19 cellular contexts compared by ENCODE assay signal in genomic region chr3:14019459-14019858, GRCh38.
DNase-seq lines count a peak whose midpoint lies in the region; TF ChIP-seq lines count a peak whose summit lies in the region.
"Had no signal": no experiment of that assay in that cellular context is flagged by ENCODE, and none has a peak within 500 bp of the region (broad histone marks: within the 10 kb centered on the region; RNA-seq: fewer than 3 reads in every experiment).

No MANE protein-coding gene starts in this region.

- H3K27ac ChIP-seq in esophagus (ENCODE audit: low read depth in 2 of 2, low read length in 1 of 2) = peak overlapping the region; percentile 25 to 45
- H3K27ac ChIP-seq in smooth muscle cell (ENCODE audit: low read depth) = peak overlapping the region; percentile 13
- H3K27ac ChIP-seq: RWPE1 had no signal

- H3K27ac Mint-ChIP-seq in type B pancreatic cell = no peak overlapping the region

- H3K36me3 Mint-ChIP-seq in type B pancreatic cell = no peaks in the 10 kb centered on the region

- TF ChIP-seq CTCF in smooth muscle cell (IDR thresholded peaks at IDR 0.05; ENCODE audit: borderline replicate concordance, insufficient read depth, poor library complexity, severe bottlenecking) (no peak), type B pancreatic cell (conservative IDR thresholded peaks at IDR 0.05) (no peak)

- H3K36me3 ChIP-seq in esophagus (ENCODE audit: control insufficient read depth in 2 of 2, insufficient read depth in 2 of 2, low read length in 1 of 2) = no peaks in the 10 kb centered on the region
- no peaks in the 10 kb centered on the region for H3K36me3 ChIP-seq in smooth muscle cell (ENCODE audit: low read depth)

- H4K20me1 ChIP-seq in smooth muscle cell (ENCODE audit: low read depth) = no peaks in the 10 kb centered on the region

- H3K9me3 Mint-ChIP-seq in type B pancreatic cell = no peaks in the 10 kb centered on the region

- peak overlapping the region; percentile 15 for H2AFZ ChIP-seq in smooth muscle cell (ENCODE audit: low read depth)

- no peaks in the 10 kb centered on the region for H3K4me1 Mint-ChIP-seq in type B pancreatic cell (ENCODE audit: unreplicated experiment)
- H3K4me1 Mint-ChIP-seq: CD8-positive, alpha-beta memory T cell had no signal

- H3K27me3 ChIP-seq in esophagus (ENCODE audit: control insufficient read depth in 1 of 2, insufficient read depth in 2 of 2, low read length in 2 of 2) (no peaks in the 10 kb centered on the region), smooth muscle cell (ENCODE audit: low read depth) (no peaks in the 10 kb centered on the region)

- H3K4me2 ChIP-seq in smooth muscle cell = no peak overlapping the region

- peaks cover 16% of the 10 kb centered on the region for H3K27me3 Mint-ChIP-seq in type B pancreatic cell

- peak overlapping the region; percentile 3 to 40 for H3K4me3 ChIP-seq in esophagus (ENCODE audit: low read depth in 1 of 2, low read length in 2 of 2)
- no peak overlapping the region for H3K4me3 ChIP-seq in smooth muscle cell

- WGBS in esophagus, 2 donors = 42 to 51% methylated on average over 4 of the region's 4 CpGs
- 65% methylated on average over 4 of the region's 4 CpGs for WGBS in smooth muscle cell (ENCODE audit: low lambda C conversion rate)

- H3K9me3 ChIP-seq in esophagus (ENCODE audit: control insufficient read depth in 2 of 2, insufficient read depth in 1 of 2, low read depth in 1 of 2, low read length in 1 of 2) = no peaks in the 10 kb centered on the region
- no peaks in the 10 kb centered on the region for H3K9me3 ChIP-seq in smooth muscle cell (replicated peaks; ENCODE audit: low read depth)

- H3K9ac ChIP-seq in smooth muscle cell (ENCODE audit: low read depth) = no peak overlapping the region

- no peaks in the 10 kb centered on the region for H3F3A ChIP-seq in smooth muscle cell (ENCODE audit: low read depth)

- no peak overlapping the region for H3K4me3 Mint-ChIP-seq in type B pancreatic cell
- H3K4me3 Mint-ChIP-seq: CD8-positive, alpha-beta memory T cell had no signal

- no peaks in the 10 kb centered on the region for H3K4me1 ChIP-seq in esophagus (ENCODE audit: control insufficient read depth in 2 of 2, insufficient read depth in 2 of 2, low read length in 1 of 2)
- no peaks in the 10 kb centered on the region for H3K4me1 ChIP-seq in smooth muscle cell (ENCODE audit: low read depth)

- no peaks in the 10 kb centered on the region for H3K79me2 ChIP-seq in smooth muscle cell (ENCODE audit: low read depth)

- DNase-seq in EH (ENCODE audit: low read depth) (peak; percentile 19), LHCN-M2 (ENCODE audit: low read depth) (peak; percentile 20), smooth muscle cell (lab: John Stamatoyannopoulos, UW; ENCODE audit: unreplicated experiment) (no peak), putamen (ENCODE audit: low spot score) (no peak), pons (ENCODE audit: low spot score) (no peak), type B pancreatic cell (ENCODE audit: extremely low spot score, unreplicated experiment) (no peak)
- DNase-seq: C1 segment of cervical spinal cord; CD8-positive, alpha-beta memory T cell; DMS53; Karpas-422; NCI-H1092 treated with DMSO at 0.1 percent for 48 hours; NCI-H146; NCI-H2081; NCI-H510A treated with DMSO at 0.1 percent for 48 hours; NCI-H774; OCI-M1; SIG-M5 had no signal

Comparison
In these comparisons a context has a peak if more than half of its experiments do, and no peak if none do; other contexts are left out.
1. DNase-seq: peak in EH (single experiment) and LHCN-M2 (single experiment); none in smooth muscle cell (single experiment), putamen (single experiment), pons (single experiment) and type B pancreatic cell (single experiment).